ENCODE assay signal across 10 cellular contexts in the genomic region with DNA sequence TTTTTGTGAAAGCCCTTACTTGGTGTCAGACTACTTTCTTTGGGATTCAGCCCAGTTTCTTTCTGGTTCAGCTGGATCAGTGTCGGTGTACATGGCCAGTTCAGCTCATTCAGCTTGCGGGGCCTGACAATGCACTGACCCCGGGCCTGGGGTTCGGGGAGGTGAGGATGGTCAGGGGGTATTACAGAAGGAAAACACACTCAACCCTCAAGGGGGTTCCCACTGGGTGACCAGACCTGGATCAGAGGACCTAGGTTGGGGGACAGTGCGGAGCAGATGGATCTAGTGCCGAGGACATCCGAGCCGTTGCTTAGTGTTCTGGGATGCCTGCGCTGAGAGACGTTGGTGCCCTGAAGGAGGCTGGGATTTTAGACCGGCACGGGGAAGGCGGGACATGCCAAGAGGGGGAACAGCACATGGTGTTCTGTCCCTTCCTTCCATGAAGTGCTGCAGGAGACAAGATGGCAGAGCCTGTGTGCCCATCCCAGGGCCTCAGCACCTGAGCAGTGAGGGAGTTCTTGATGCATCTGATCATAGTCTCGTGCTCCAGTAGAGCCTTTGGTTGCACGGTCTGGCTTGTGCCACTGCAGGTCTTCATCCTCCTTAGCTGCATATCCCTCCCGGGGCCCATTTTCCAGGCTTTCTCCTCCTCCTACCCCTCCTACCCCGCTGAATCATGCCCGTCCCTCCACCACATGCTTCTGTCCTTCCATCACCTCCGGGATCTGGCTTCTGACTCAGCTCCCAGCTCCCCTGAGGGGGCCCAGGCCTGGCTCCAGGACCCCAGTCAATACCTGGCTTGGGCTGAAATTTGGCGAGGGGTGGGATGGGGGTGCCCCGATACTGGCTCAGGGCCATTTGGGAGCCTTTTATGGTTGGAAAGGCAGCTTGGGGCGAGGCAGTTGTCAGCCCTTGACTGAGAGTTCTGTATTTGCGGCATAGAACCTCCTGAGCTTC. TPM values are rescaled to one million over a fixed set of nuclear protein-coding genes. Genes with fewer than 3 reads are reported as not detected.
A peak's percentile ranks its signal among the peaks of the same experiment; 100 is the strongest.
DNase-seq lines count a peak whose midpoint lies in the region; ATAC-seq and TF ChIP-seq lines count a peak whose summit lies in the region.
"Had no signal": no experiment of that assay in that cellular context is flagged by ENCODE, and none has a peak within 500 bp of the region (broad histone marks: within the 10 kb centered on the region; RNA-seq: fewer than 3 reads in every experiment).

No MANE protein-coding gene starts in this region.

- 0 out of 2 replicates have a peak, but pooled peaks cover 5% of the 10 kb centered on the region for H3K36me3 ChIP-seq in ACC112 (ENCODE audit: insufficient read depth, low read length)
- H3K36me3 ChIP-seq in duodenal mucosa (ENCODE audit: control insufficient read depth in 1 of 2, insufficient read depth in 2 of 2, low read length in 2 of 2): no peaks in the 10 kb centered on the region
- no peaks in the 10 kb centered on the region for H3K36me3 ChIP-seq in mucosa of descending colon (ENCODE audit: low read depth)

- H3K4me1 ChIP-seq in ACC112 (ENCODE audit: control insufficient read depth, insufficient read depth, low read length, unreplicated experiment) (peaks cover 40% of the 10 kb centered on the region), duodenal mucosa (ENCODE audit: control insufficient read depth in 1 of 2, insufficient read depth in 2 of 2, low read length in 2 of 2) (peaks cover 0 to 2% of the 10 kb centered on the region in 2 donors), mucosa of descending colon (ENCODE audit: low read depth) (no peaks in the 10 kb centered on the region)

- H2AFZ ChIP-seq in ACC112 (ENCODE audit: low read length, unreplicated experiment): peak overlapping the region; percentile 9

- TF ChIP-seq CTCF in mucosa of descending colon (IDR thresholded peaks at IDR 0.05): no peak

- no peaks in the 10 kb centered on the region for H3K36me3 Mint-ChIP-seq in activated naive CD4-positive, alpha-beta T cell treated with anti-CD3 and anti-CD28 coated beads, Interleukin-2, amount 50 U/mL, for 72 hours

- no peaks in the 10 kb centered on the region for H3K9me3 Mint-ChIP-seq in activated naive CD4-positive, alpha-beta T cell treated with anti-CD3 and anti-CD28 coated beads, Interleukin-2, amount 50 U/mL, for 72 hours

- H3K27ac Mint-ChIP-seq in activated naive CD4-positive, alpha-beta T cell treated with anti-CD3 and anti-CD28 coated beads, Interleukin-2, amount 50 U/mL, for 72 hours: no peak overlapping the region

- intact Hi-C loops in mucosa of descending colon (cut with DNase I, micrococcal nuclease): loop anchor here in 1 of 2 donors (5.0 kb wide), 1 partner anchor 35 kb away; the partner anchor contains the start of gene DES

- ATAC-seq in mucosa of descending colon: peak; percentile 11
- no peak for ATAC-seq in GM18498 (IDR thresholded peaks at IDR 0.05; ENCODE audit: unreplicated experiment)
- ATAC-seq in activated naive CD4-positive, alpha-beta T cell treated with anti-CD3 and anti-CD28 coated beads, Interleukin-2, amount 50 U/mL, for 72 hours: no peak

- DNase-seq in NCI-H1092 (lab: John Stamatoyannopoulos, UW) (peak; percentile 57), mucosa of descending colon (no peak), OCI-M2 (lab: John Stamatoyannopoulos, UW; ENCODE audit: unreplicated experiment) (no peak), COLO668 (lab: John Stamatoyannopoulos, UW; ENCODE audit: unreplicated experiment) (no peak)
- no peak for DNase-seq in activated naive CD4-positive, alpha-beta T cell treated with anti-CD3 and anti-CD28 coated beads, Interleukin-2, amount 50 U/mL, for 72 hours (ENCODE audit: low spot score in 2 of 2)
- DNase-seq: Caco-2 had no signal

- no peak overlapping the region for H3K9ac ChIP-seq in duodenal mucosa (ENCODE audit: low read depth in 1 of 2, low read length in 2 of 2)

- H3K27me3 ChIP-seq in ACC112 (ENCODE audit: insufficient read depth, low read length) (no peaks in the 10 kb centered on the region), duodenal mucosa (ENCODE audit: control insufficient read depth in 1 of 2, insufficient read depth in 2 of 2, low read length in 2 of 2) (peaks cover 20 to 33% of the 10 kb centered on the region in 2 donors)

- H3K79me2 ChIP-seq in ACC112 (ENCODE audit: control insufficient read depth, insufficient read depth, low read length, unreplicated experiment): no peaks in the 10 kb centered on the region

- H3K27ac ChIP-seq in ACC112 (ENCODE audit: low read depth, low read length) (peak overlapping the region; percentile 83), duodenal mucosa (ENCODE audit: low read depth, low read length) (peak overlapping the region; percentile 7)
- H3K27ac ChIP-seq: HL-60 had no signal

- H3K4me3 ChIP-seq in ACC112 (ENCODE audit: low read depth, low read length) (peak overlapping the region; percentile 17), duodenal mucosa (ENCODE audit: low read depth in 1 of 2, low read length in 2 of 2) (no peak overlapping the region), mucosa of descending colon (no peak overlapping the region)

- H3K9me3 ChIP-seq in duodenal mucosa (ENCODE audit: control insufficient read depth in 1 of 2, low read length in 2 of 2): no peaks in the 10 kb centered on the region
- no peaks in the 10 kb centered on the region for H3K9me3 ChIP-seq in mucosa of descending colon
- H3K9me3 ChIP-seq: Caco-2 had no signal

RNA-seq across cellular contexts. Expression of gene SPEG, which starts 18.0 kb away (rescaled TPM):
- 100 to 1,000 TPM in 1 of 3 donors, 10 to 100 TPM in 1, 1 to 10 TPM in 1; 7.9 to 242 (median 22.2) TPM for total RNA-seq in mucosa of descending colon
- total RNA-seq in activated naive CD4-positive, alpha-beta T cell treated with anti-CD3 and anti-CD28 coated beads, Interleukin-2, amount 50 U/mL, for 72 hours: 1 to 10 TPM; 2.2 to 2.8 TPM

RNA-seq across cellular contexts. Expression of gene DES, which starts 34.5 kb away (rescaled TPM):
- 1,000 to 10,000 TPM in 1 of 3 donors, 100 to 1,000 TPM in 1, 10 to 100 TPM in 1; 65.4 to 4,715 (median 359) TPM for total RNA-seq in mucosa of descending colon
- total RNA-seq in activated naive CD4-positive, alpha-beta T cell treated with anti-CD3 and anti-CD28 coated beads, Interleukin-2, amount 50 U/mL, for 72 hours: not detected
- total RNA-seq: Caco-2 had no signal

RNA-seq across cellular contexts. Expression of gene GMPPA, which starts 46.1 kb away (rescaled TPM):
- total RNA-seq in mucosa of descending colon: 10 to 100 TPM; 33.6 to 52.6 (median 43.6) TPM
- total RNA-seq in activated naive CD4-positive, alpha-beta T cell treated with anti-CD3 and anti-CD28 coated beads, Interleukin-2, amount 50 U/mL, for 72 hours: 10 to 100 TPM; 29.1 to 34.1 TPM

Comparison
In these comparisons a context has a peak if more than half of its experiments do, and no peak if none do; other contexts are left out.
1. RNA of gene DES, which starts 34.5 kb away (total RNA-seq): 65.4 to 4,715 TPM in mucosa of descending colon; not detected in activated naive CD4-positive, alpha-beta T cell treated with anti-CD3 and anti-CD28 coated beads, Interleukin-2, amount 50 U/mL, for 72 hours; every median in the first group is over 10 times any median in the second.